ENCODE assay signal across 32 cellular contexts in the genomic region with DNA sequence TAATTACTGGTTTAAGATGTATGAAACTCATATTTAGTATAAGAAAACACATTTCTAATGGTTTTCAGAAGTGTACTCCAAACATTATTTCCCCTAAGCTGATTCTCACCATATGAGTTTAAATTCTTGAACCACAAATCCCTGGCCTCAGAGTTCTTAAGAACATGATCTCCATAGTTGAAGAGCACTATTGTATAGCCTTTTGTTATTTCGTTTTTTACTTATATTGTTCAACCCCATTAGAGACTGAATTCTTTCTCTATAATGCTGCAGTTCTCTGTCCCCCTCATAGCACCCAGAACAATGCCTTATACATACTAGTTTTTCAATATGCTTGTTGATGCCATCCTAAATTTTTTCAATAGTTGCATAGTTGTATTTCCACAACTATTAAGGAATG.
A peak's percentile ranks its signal among the peaks of the same experiment; 100 is the strongest.
DNase-seq lines count a peak whose midpoint lies in the region; ATAC-seq and TF ChIP-seq lines count a peak whose summit lies in the region.
"Had no signal": no experiment of that assay in that cellular context is flagged by ENCODE, and none has a peak within 500 bp of the region (broad histone marks: within the 10 kb centered on the region; RNA-seq: fewer than 3 reads in every experiment).

No MANE protein-coding gene starts in this region.

- CTCF ChIA-PET in Caco-2 (lab: Charles Lee) (no interaction called here), PC-9 (lab: Charles Lee) (no interaction called here)
- CTCF ChIA-PET in activated CD8-positive, alpha-beta T cell treated with anti-CD3 and anti-CD28 coated beads, Interleukin-2, amount 10 ng/mL, durations not matched to agents 7 days and 5 days (lab: Charles Lee) = no interaction called here

- H3K4me1 ChIP-seq in Caco-2 = no peaks in the 10 kb centered on the region
- no peaks in the 10 kb centered on the region for H3K4me1 ChIP-seq in PC-9 (replicated peaks; ENCODE audit: insufficient read depth)
- peaks cover 0 to 60% (median 15%) of the 10 kb centered on the region in 4 donors for H3K4me1 ChIP-seq in tibial nerve
- H3K4me1 ChIP-seq in left ventricle myocardium inferior = peaks cover 4% of the 10 kb centered on the region
- H3K4me1 ChIP-seq: BE2C; BLaER1; BLaER1 treated with 17β-estradiol and CSF1 and Interleukin-3, amounts not matched to agents 10 nM and 100 nM had no signal

- intact Hi-C loops in Caco-2 (cut with micrococcal nuclease; ENCODE audit: unreplicated experiment) (no loop called here), PC-9 (cut with micrococcal nuclease; ENCODE audit: unreplicated experiment) (no loop called here), left ventricle myocardium inferior (cut with micrococcal nuclease) (no loop called here)

- H3K36me3 ChIP-seq in Caco-2 (ENCODE audit: control insufficient read depth, insufficient read depth, low read length) (no peaks in the 10 kb centered on the region), PC-9 (ENCODE audit: low read depth) (no peaks in the 10 kb centered on the region), tibial nerve (no peaks in the 10 kb centered on the region), left ventricle myocardium inferior (no peaks in the 10 kb centered on the region)
- H3K36me3 ChIP-seq: BE2C; BLaER1; BLaER1 treated with 17β-estradiol and CSF1 and Interleukin-3, amounts not matched to agents 10 nM and 100 nM had no signal

- H3K27me3 Mint-ChIP-seq in Caco-2 (ENCODE audit: insufficient read depth, unreplicated experiment) (no peaks in the 10 kb centered on the region), osteocyte (ENCODE audit: unreplicated experiment) (no peaks in the 10 kb centered on the region)
- no peaks in the 10 kb centered on the region for H3K27me3 Mint-ChIP-seq in activated CD8-positive, alpha-beta T cell treated with anti-CD3 and anti-CD28 coated beads, Interleukin-2, amount 10 ng/mL, durations not matched to agents 7 days and 5 days (ENCODE audit: low read depth)
- H3K27me3 Mint-ChIP-seq: B cell had no signal

- H3K4me3 Mint-ChIP-seq in Caco-2 (ENCODE audit: unreplicated experiment) = no peak overlapping the region
- H3K4me3 Mint-ChIP-seq in activated CD8-positive, alpha-beta T cell treated with anti-CD3 and anti-CD28 coated beads, Interleukin-2, amount 10 ng/mL, durations not matched to agents 7 days and 5 days = no peak overlapping the region
- no peak overlapping the region for H3K4me3 Mint-ChIP-seq in osteocyte (ENCODE audit: unreplicated experiment)
- H3K4me3 Mint-ChIP-seq: B cell; CD14-positive monocyte; CD4-positive, alpha-beta memory T cell; CD4-positive, alpha-beta T cell; CD4-positive, CD25-positive, alpha-beta regulatory T cell; CD8-positive, alpha-beta memory T cell; CD8-positive, alpha-beta T cell had no signal

- no peaks in the 10 kb centered on the region for H3K27me3 ChIP-seq in Caco-2 (replicated peaks; ENCODE audit: control insufficient read depth, insufficient read depth, low read length)
- H3K27me3 ChIP-seq in PC-9 (ENCODE audit: insufficient read depth, low read depth) = no peaks in the 10 kb centered on the region
- no peaks in the 10 kb centered on the region for H3K27me3 ChIP-seq in tibial nerve
- H3K27me3 ChIP-seq in left ventricle myocardium inferior (ENCODE audit: low read depth) = no peaks in the 10 kb centered on the region
- H3K27me3 ChIP-seq: BE2C; BLaER1; BLaER1 treated with 17β-estradiol and CSF1 and Interleukin-3, amounts not matched to agents 10 nM and 100 nM had no signal

- no peak for TF ChIP-seq POLR2A in tibial nerve (IDR thresholded peaks at IDR 0.05)

- TF ChIP-seq EP300 in tibial nerve (IDR thresholded peaks at IDR 0.05) = no peak

- H3K9me2 ChIP-seq in PC-9 (ENCODE audit: insufficient read depth) = peaks cover 6% of the 10 kb centered on the region; the same call in 1 of the 2 replicates

- no peak overlapping the region for H3K4me2 ChIP-seq in PC-9
- H3K4me2 ChIP-seq: A549; BLaER1; BLaER1 treated with 17β-estradiol and CSF1 and Interleukin-3, amounts not matched to agents 10 nM and 100 nM had no signal

- H3F3A ChIP-seq in PC-9 (ENCODE audit: insufficient read depth, low read depth) = no peaks in the 10 kb centered on the region

- ATAC-seq in activated CD8-positive, alpha-beta T cell treated with anti-CD3 and anti-CD28 coated beads, Interleukin-2, amount 10 ng/mL, durations not matched to agents 7 days and 5 days = no peak
- ATAC-seq: A549; CD8-positive, alpha-beta T cell had no signal

- H3K4me3 ChIP-seq in Caco-2 (ENCODE audit: low read depth, low read length) (no peak overlapping the region), PC-9 (no peak overlapping the region), tibial nerve (no peak overlapping the region), left ventricle myocardium inferior (no peak overlapping the region)
- H3K4me3 ChIP-seq: A549; BLaER1; BLaER1 treated with 17β-estradiol and CSF1 and Interleukin-3, amounts not matched to agents 10 nM and 100 nM had no signal

- H3K79me2 ChIP-seq in PC-9 (ENCODE audit: low read depth) = no peaks in the 10 kb centered on the region

- no peak for TF ChIP-seq CTCF in Caco-2 (IDR thresholded peaks at IDR 0.05; ENCODE audit: insufficient read depth in 1 of 2, low read depth in 1 of 2, low read length in 1 of 2, severe bottlenecking in 1 of 2, unreplicated experiment in 1 of 2)
- TF ChIP-seq CTCF in PC-9 (conservative IDR thresholded peaks at IDR 0.05) = no peak
- TF ChIP-seq CTCF in tibial nerve (IDR thresholded peaks at IDR 0.05) = no peak
- no peak for TF ChIP-seq CTCF in left ventricle myocardium inferior (IDR thresholded peaks at IDR 0.05; ENCODE audit: borderline replicate concordance)
- no peak for TF ChIP-seq CTCF in osteocyte (IDR thresholded peaks at IDR 0.05)

- H4K20me1 ChIP-seq in PC-9 (ENCODE audit: insufficient read depth) = no peaks in the 10 kb centered on the region
- H4K20me1 ChIP-seq: BLaER1; BLaER1 treated with 17β-estradiol and CSF1 and Interleukin-3, amounts not matched to agents 10 nM and 100 nM had no signal

- no TSS peak for BruUV-seq in Caco-2 (replicated peaks; lab: Mats Ljungman, UMichigan)
- BruUV-seq in PC-9 (replicated peaks; lab: Mats Ljungman, UMichigan) = no TSS peak

- WGBS in tibial nerve, 2 donors = 34 to 37% methylated on average over 1 of the region's 1 CpG

- POLR2A ChIA-PET in Caco-2 (lab: Charles Lee) = no interaction called here
- POLR2A ChIA-PET in PC-9 (lab: Charles Lee; ENCODE audit: unreplicated experiment) = no interaction called here
- POLR2A ChIA-PET in activated CD8-positive, alpha-beta T cell treated with anti-CD3 and anti-CD28 coated beads, Interleukin-2, amount 10 ng/mL, durations not matched to agents 7 days and 5 days (lab: Charles Lee) = no interaction called here

- H3K9me3 ChIP-seq in Caco-2 = no peaks in the 10 kb centered on the region; the same call in 1 of the 2 replicates
- peaks cover 4% of the 10 kb centered on the region; the same call in 1 of the 2 replicates for H3K9me3 ChIP-seq in PC-9 (ENCODE audit: insufficient read depth, low read depth)
- H3K9me3 ChIP-seq in tibial nerve = no peaks in the 10 kb centered on the region
- no peaks in the 10 kb centered on the region for H3K9me3 ChIP-seq in left ventricle myocardium inferior (replicated peaks)
- H3K9me3 ChIP-seq: BE2C had no signal

- H3K27ac Mint-ChIP-seq in Caco-2 (ENCODE audit: unreplicated experiment) (peak overlapping the region; percentile 35), osteocyte (ENCODE audit: unreplicated experiment) (no peak overlapping the region)
- H3K27ac Mint-ChIP-seq in activated CD8-positive, alpha-beta T cell treated with anti-CD3 and anti-CD28 coated beads, Interleukin-2, amount 10 ng/mL, durations not matched to agents 7 days and 5 days = no peak overlapping the region
- H3K27ac Mint-ChIP-seq: B cell; CD14-positive monocyte; CD4-positive, alpha-beta memory T cell; CD4-positive, alpha-beta T cell; CD4-positive, CD25-positive, alpha-beta regulatory T cell; CD8-positive, alpha-beta memory T cell; CD8-positive, alpha-beta T cell had no signal

- peak overlapping the region; percentile 20; the same call in 1 of the 2 replicates for H2AFZ ChIP-seq in PC-9

- H3K36me3 Mint-ChIP-seq in Caco-2 (ENCODE audit: insufficient read depth, unreplicated experiment) = peaks cover 9% of the 10 kb centered on the region
- H3K36me3 Mint-ChIP-seq in activated CD8-positive, alpha-beta T cell treated with anti-CD3 and anti-CD28 coated beads, Interleukin-2, amount 10 ng/mL, durations not matched to agents 7 days and 5 days (ENCODE audit: low read depth) = no peaks in the 10 kb centered on the region
- H3K36me3 Mint-ChIP-seq in osteocyte (ENCODE audit: unreplicated experiment) = no peaks in the 10 kb centered on the region
- H3K36me3 Mint-ChIP-seq: CD14-positive monocyte; CD4-positive, alpha-beta memory T cell; CD4-positive, CD25-positive, alpha-beta regulatory T cell; CD8-positive, alpha-beta memory T cell; CD8-positive, alpha-beta T cell had no signal

- DNase-seq in Caco-2 (no peak), PC-9 (no peak), tibial nerve (ENCODE audit: low spot score in 2 of 2) (no peak), left ventricle myocardium inferior (no peak), osteocyte (ENCODE audit: extremely low spot score, unreplicated experiment) (no peak)
- DNase-seq in activated CD8-positive, alpha-beta T cell treated with anti-CD3 and anti-CD28 coated beads, Interleukin-2, amount 10 ng/mL, durations not matched to agents 7 days and 5 days = no peak
- DNase-seq: 8988T; ACHN; AML-193; BE2C; C1 segment of cervical spinal cord; Calu3; CD4-positive, alpha-beta memory T cell; CD4-positive, alpha-beta T cell; CD4-positive, CD25-positive, alpha-beta regulatory T cell; CD8-positive, alpha-beta memory T cell; CD8-positive, alpha-beta T cell; COR-L47; DMS 273 treated with DMSO at 0.1 percent for 48 hours; DMS153; DMS53; DMS79; DMS79 treated with DMSO at 0.1 percent for 48 hours; DND-41; EL had no signal

- peaks cover 6% of the 10 kb centered on the region for H3K4me1 Mint-ChIP-seq in Caco-2 (ENCODE audit: low read depth, unreplicated experiment)
- no peaks in the 10 kb centered on the region for H3K4me1 Mint-ChIP-seq in activated CD8-positive, alpha-beta T cell treated with anti-CD3 and anti-CD28 coated beads, Interleukin-2, amount 10 ng/mL, durations not matched to agents 7 days and 5 days (ENCODE audit: low read depth)
- peaks cover 16% of the 10 kb centered on the region for H3K4me1 Mint-ChIP-seq in osteocyte (ENCODE audit: unreplicated experiment)
- H3K4me1 Mint-ChIP-seq: CD14-positive monocyte; CD4-positive, alpha-beta memory T cell; CD4-positive, CD25-positive, alpha-beta regulatory T cell; CD8-positive, alpha-beta memory T cell had no signal

- H3K27ac ChIP-seq in PC-9 (no peak overlapping the region), tibial nerve (peak overlapping the region; percentile 38 to 91 (median 67)), left ventricle myocardium inferior (replicated peaks) (no peak overlapping the region)
- H3K27ac ChIP-seq: 22Rv1; BLaER1; BLaER1 treated with 17β-estradiol and CSF1 and Interleukin-3, amounts not matched to agents 10 nM and 100 nM; C4-2B had no signal

- H3K9me3 Mint-ChIP-seq in Caco-2 (ENCODE audit: unreplicated experiment) (no peaks in the 10 kb centered on the region), osteocyte (ENCODE audit: unreplicated experiment) (no peaks in the 10 kb centered on the region)
- H3K9me3 Mint-ChIP-seq in activated CD8-positive, alpha-beta T cell treated with anti-CD3 and anti-CD28 coated beads, Interleukin-2, amount 10 ng/mL, durations not matched to agents 7 days and 5 days (ENCODE audit: insufficient read depth) = no peaks in the 10 kb centered on the region
- H3K9me3 Mint-ChIP-seq: CD4-positive, alpha-beta memory T cell; CD4-positive, alpha-beta T cell; CD8-positive, alpha-beta memory T cell; CD8-positive, alpha-beta T cell had no signal

Comparison
In these comparisons a context has a peak if more than half of its experiments do, and no peak if none do; other contexts are left out.
1. H3K27ac ChIP-seq: peak in tibial nerve (4 of 4); none in PC-9 (single experiment) and left ventricle myocardium inferior (single experiment).